Comparison of ENCODE assay signal across 1 cellular context in the genomic region with DNA sequence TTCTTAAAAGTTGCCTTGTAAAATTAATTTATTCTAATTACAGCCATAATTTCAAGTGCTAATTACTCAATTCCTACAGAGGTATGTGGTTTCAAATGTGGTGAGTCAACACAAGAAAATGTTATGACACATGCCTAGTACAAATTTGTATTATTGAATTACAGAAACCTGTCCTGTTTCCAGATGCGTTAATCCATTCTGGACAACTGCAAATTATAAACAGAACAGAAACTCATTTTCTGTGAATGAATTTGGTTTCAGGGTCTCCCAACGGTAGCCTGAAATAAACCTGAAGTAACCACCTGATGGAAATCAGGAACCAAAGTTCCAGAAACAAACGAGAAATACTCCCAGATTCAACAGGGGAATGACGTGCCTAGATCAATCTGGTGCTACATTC.
TF ChIP-seq lines count a peak whose summit lies in the region.

No MANE protein-coding gene starts in this region.

TF ChIP-seq in HEK293, 187 proteins besides CTCF, POLR2A, EP300 and RAD21 (continued from another document and continues in another):
- TF ChIP-seq, protein P1, sequence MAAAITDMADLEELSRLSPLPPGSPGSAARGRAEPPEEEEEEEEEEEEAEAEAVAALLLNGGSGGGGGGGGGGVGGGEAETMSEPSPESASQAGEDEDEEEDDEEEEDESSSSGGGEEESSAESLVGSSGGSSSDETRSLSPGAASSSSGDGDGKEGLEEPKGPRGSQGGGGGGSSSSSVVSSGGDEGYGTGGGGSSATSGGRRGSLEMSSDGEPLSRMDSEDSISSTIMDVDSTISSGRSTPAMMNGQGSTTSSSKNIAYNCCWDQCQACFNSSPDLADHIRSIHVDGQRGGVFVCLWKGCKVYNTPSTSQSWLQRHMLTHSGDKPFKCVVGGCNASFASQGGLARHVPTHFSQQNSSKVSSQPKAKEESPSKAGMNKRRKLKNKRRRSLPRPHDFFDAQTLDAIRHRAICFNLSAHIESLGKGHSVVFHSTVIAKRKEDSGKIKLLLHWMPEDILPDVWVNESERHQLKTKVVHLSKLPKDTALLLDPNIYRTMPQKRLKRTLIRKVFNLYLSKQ (tag by site-specific recombination; IDR thresholded peaks at IDR 0.05; ENCODE audit: borderline replicate concordance) = no peak
- TF ChIP-seq KLF10 (tag by site-specific recombination; IDR thresholded peaks at IDR 0.05) (peak; percentile 63; the same call in 1 of the 2 replicates), ZNF449 (tag by site-specific recombination; IDR thresholded peaks at IDR 0.05) (peak; percentile 16; the same call in 1 of the 2 replicates), PRDM6 (tag by site-specific recombination; IDR thresholded peaks at IDR 0.05) (peak; percentile 91), SCRT2 (tag by site-specific recombination; IDR thresholded peaks at IDR 0.05) (peak; percentile 89), HIC1 (tag by site-specific recombination; IDR thresholded peaks at IDR 0.05) (peak; percentile 58), ZNF211 (tag by site-specific recombination; IDR thresholded peaks at IDR 0.05; ENCODE audit: low read depth) (no peak), SALL2 (tag by site-specific recombination; IDR thresholded peaks at IDR 0.05; ENCODE audit: borderline replicate concordance) (no peak), KLF1 (tag by site-specific recombination; IDR thresholded peaks at IDR 0.05) (no peak), WT1 (tag by site-specific recombination; IDR thresholded peaks at IDR 0.05) (peak; percentile 94), ZNF184 (tag by site-specific recombination; IDR thresholded peaks at IDR 0.05) (0 out of 2 replicates have a peak, but pooled peaks have one; percentile 12), BCL11A (tag by site-specific recombination; IDR thresholded peaks at IDR 0.05; ENCODE audit: low read depth) (peak; percentile 64; the same call in 1 of the 2 replicates), ZNF335 (tag by site-specific recombination; conservative IDR thresholded peaks at IDR 0.05) (peak; percentile 43), ZNF24 (tag by site-specific recombination; IDR thresholded peaks at IDR 0.05) (0 out of 2 replicates have a peak, but pooled peaks have one; percentile 45), TRIM28 (IDR thresholded peaks at IDR 0.05; ENCODE audit: borderline replicate concordance, low read length) (no peak), ZFP41 (tag by site-specific recombination; IDR thresholded peaks at IDR 0.05; ENCODE audit: borderline replicate concordance) (no peak), HOXD13 (CRISPR knock-in tag; IDR thresholded peaks at IDR 0.05; ENCODE audit: borderline replicate concordance) (no peak), GLIS1 (tag by site-specific recombination; IDR thresholded peaks at IDR 0.05) (no peak), ZSCAN30 (tag by site-specific recombination; IDR thresholded peaks at IDR 0.05) (no peak), ZNF302 (tag by site-specific recombination; IDR thresholded peaks at IDR 0.05; ENCODE audit: low read depth) (no peak), ZNF843 (tag by site-specific recombination; IDR thresholded peaks at IDR 0.05) (peak; percentile 61; the same call in 1 of the 2 replicates), TCF7L2 (IDR thresholded peaks at IDR 0.05; ENCODE audit: borderline replicate concordance, low read depth, low read length) (no peak), REPIN1 (tag by site-specific recombination; IDR thresholded peaks at IDR 0.05; ENCODE audit: low read depth) (no peak), KLF16 (tag by site-specific recombination; IDR thresholded peaks at IDR 0.05) (no peak), OSR2 (tag by site-specific recombination; IDR thresholded peaks at IDR 0.05) (peak; percentile 69), ZNF548 (tag by site-specific recombination; IDR thresholded peaks at IDR 0.05) (no peak), ZNF366 (tag by site-specific recombination; conservative IDR thresholded peaks at IDR 0.05) (peak; percentile 87), ZSCAN23 (tag by site-specific recombination; IDR thresholded peaks at IDR 0.05) (0 out of 2 replicates have a peak, but pooled peaks have one; percentile 51), ZNF324 (tag by site-specific recombination; IDR thresholded peaks at IDR 0.05) (no peak), IKZF3 (tag by site-specific recombination; IDR thresholded peaks at IDR 0.05) (peak; percentile 52; the same call in 1 of the 2 replicates), GFI1B (tag by site-specific recombination; IDR thresholded peaks at IDR 0.05) (no peak), ZNF777 (tag by site-specific recombination; IDR thresholded peaks at IDR 0.05; ENCODE audit: borderline replicate concordance) (no peak), ZNF169 (tag by site-specific recombination; IDR thresholded peaks at IDR 0.05) (no peak)
- TF ChIP-seq, protein P2, sequence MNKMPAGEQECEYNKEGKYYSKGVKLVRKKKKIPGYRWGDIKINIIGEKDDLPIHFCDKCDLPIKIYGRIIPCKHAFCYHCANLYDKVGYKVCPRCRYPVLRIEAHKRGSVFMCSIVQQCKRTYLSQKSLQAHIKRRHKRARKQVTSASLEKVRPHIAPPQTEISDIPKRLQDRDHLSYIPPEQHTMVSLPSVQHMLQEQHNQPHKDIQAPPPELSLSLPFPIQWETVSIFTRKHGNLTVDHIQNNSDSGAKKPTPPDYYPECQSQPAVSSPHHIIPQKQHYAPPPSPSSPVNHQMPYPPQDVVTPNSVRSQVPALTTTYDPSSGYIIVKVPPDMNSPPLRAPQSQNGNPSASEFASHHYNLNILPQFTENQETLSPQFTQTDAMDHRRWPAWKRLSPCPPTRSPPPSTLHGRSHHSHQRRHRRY (tag by site-specific recombination; IDR thresholded peaks at IDR 0.05) = no peak
- TF ChIP-seq, protein P3, sequence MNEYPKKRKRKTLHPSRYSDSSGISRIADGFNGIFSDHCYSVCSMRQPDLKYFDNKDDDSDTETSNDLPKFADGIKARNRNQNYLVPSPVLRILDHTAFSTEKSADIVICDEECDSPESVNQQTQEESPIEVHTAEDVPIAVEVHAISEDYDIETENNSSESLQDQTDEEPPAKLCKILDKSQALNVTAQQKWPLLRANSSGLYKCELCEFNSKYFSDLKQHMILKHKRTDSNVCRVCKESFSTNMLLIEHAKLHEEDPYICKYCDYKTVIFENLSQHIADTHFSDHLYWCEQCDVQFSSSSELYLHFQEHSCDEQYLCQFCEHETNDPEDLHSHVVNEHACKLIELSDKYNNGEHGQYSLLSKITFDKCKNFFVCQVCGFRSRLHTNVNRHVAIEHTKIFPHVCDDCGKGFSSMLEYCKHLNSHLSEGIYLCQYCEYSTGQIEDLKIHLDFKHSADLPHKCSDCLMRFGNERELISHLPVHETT (tag by site-specific recombination; IDR thresholded peaks at IDR 0.05) = 0 out of 2 replicates have a peak, but pooled peaks have one; percentile 62
- TF ChIP-seq, protein P4, sequence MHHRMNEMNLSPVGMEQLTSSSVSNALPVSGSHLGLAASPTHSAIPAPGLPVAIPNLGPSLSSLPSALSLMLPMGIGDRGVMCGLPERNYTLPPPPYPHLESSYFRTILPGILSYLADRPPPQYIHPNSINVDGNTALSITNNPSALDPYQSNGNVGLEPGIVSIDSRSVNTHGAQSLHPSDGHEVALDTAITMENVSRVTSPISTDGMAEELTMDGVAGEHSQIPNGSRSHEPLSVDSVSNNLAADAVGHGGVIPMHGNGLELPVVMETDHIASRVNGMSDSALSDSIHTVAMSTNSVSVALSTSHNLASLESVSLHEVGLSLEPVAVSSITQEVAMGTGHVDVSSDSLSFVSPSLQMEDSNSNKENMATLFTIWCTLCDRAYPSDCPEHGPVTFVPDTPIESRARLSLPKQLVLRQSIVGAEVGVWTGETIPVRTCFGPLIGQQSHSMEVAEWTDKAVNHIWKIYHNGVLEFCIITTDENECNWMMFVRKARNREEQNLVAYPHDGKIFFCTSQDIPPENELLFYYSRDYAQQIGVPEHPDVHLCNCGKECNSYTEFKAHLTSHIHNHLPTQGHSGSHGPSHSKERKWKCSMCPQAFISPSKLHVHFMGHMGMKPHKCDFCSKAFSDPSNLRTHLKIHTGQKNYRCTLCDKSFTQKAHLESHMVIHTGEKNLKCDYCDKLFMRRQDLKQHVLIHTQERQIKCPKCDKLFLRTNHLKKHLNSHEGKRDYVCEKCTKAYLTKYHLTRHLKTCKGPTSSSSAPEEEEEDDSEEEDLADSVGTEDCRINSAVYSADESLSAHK (tag by site-specific recombination; IDR thresholded peaks at IDR 0.05) = peak; percentile 62; the same call in 1 of the 2 replicates
- TF ChIP-seq, protein P5, sequence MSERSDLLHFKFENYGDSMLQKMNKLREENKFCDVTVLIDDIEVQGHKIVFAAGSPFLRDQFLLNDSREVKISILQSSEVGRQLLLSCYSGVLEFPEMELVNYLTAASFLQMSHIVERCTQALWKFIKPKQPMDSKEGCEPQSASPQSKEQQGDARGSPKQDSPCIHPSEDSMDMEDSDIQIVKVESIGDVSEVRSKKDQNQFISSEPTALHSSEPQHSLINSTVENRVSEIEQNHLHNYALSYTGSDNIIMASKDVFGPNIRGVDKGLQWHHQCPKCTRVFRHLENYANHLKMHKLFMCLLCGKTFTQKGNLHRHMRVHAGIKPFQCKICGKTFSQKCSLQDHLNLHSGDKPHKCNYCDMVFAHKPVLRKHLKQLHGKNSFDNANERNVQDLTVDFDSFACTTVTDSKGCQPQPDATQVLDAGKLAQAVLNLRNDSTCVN (tag by site-specific recombination; optimal IDR thresholded peaks at IDR 0.05) = no peak
- TF ChIP-seq, protein P6, sequence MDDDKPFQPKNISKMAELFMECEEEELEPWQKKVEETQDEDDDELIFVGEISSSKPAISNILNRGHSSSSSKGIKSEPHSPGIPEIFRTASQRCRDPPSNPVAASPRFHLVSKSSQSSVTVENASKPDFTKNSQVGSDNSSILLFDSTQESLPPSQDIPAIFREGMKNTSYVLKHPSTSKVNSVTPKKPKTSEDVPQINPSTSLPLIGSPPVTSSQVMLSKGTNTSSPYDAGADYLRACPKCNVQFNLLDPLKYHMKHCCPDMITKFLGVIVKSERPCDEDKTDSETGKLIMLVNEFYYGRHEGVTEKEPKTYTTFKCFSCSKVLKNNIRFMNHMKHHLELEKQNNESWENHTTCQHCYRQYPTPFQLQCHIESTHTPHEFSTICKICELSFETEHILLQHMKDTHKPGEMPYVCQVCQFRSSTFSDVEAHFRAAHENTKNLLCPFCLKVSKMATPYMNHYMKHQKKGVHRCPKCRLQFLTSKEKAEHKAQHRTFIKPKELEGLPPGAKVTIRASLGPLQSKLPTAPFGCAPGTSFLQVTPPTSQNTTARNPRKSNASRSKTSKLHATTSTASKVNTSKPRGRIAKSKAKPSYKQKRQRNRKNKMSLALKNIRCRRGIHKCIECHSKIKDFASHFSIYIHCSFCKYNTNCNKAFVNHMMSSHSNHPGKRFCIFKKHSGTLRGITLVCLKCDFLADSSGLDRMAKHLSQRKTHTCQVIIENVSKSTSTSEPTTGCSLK (tag by site-specific recombination; IDR thresholded peaks at IDR 0.05) = no peak
